In the genomic region with DNA sequence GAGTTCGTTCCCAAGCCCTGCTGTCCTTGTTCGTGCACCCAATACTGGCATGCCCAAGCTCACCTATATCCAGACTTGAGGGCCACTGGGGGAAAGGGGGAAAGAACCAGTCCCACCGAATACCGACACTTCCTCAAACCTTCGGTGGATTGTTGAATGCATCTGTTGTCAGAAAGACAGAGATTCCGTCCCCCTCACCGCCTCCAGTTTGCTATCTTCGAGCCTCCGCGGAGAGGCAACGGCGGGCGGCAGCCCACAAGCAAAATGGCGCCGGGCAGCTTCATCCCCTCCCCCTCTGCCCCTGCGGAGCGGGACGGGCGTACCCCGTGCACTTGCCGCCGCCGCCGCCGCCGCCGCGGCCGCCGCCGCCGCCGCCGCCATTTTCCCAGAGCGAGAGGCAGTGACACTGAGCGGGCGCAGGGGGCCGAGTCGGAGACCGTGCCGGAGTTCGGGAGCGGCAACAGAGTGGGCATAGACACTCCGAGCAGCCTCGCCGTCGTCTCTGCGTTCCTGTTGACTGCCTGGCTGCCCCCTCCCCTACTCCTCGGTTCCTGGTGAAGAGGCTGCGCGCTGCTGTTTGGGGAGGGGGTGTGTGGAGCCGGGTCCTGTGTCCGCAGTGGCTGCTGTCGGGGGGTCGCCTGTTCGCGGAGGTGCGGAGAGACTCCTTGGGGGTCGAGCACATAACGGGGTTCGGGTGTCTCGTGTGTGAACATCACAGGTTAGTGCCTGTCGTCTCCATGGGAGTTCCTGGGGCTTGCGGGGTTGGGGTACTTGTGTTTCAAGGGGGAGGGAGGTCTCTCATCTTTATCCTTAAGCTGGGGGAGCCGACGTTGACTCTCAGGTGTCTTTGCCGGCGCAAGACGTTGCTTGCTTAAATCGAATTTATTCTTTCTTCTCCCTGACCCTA, we compare ENCODE assay signal across 1 cellular context.
A peak's percentile ranks its signal among the peaks of the same experiment; 100 is the strongest.
TF ChIP-seq lines count a peak whose summit lies in the region.

A gene with protein sequence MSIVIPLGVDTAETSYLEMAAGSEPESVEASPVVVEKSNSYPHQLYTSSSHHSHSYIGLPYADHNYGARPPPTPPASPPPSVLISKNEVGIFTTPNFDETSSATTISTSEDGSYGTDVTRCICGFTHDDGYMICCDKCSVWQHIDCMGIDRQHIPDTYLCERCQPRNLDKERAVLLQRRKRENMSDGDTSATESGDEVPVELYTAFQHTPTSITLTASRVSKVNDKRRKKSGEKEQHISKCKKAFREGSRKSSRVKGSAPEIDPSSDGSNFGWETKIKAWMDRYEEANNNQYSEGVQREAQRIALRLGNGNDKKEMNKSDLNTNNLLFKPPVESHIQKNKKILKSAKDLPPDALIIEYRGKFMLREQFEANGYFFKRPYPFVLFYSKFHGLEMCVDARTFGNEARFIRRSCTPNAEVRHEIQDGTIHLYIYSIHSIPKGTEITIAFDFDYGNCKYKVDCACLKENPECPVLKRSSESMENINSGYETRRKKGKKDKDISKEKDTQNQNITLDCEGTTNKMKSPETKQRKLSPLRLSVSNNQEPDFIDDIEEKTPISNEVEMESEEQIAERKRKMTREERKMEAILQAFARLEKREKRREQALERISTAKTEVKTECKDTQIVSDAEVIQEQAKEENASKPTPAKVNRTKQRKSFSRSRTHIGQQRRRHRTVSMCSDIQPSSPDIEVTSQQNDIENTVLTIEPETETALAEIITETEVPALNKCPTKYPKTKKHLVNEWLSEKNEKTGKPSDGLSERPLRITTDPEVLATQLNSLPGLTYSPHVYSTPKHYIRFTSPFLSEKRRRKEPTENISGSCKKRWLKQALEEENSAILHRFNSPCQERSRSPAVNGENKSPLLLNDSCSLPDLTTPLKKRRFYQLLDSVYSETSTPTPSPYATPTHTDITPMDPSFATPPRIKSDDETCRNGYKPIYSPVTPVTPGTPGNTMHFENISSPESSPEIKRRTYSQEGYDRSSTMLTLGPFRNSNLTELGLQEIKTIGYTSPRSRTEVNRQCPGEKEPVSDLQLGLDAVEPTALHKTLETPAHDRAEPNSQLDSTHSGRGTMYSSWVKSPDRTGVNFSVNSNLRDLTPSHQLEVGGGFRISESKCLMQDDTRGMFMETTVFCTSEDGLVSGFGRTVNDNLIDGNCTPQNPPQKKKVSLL (N-terminal part only) (plus strand): TSS at position 388 of the 907 bp plus-strand sequence. CDS start 26,748 bp downstream, outside the sequence.

TF ChIP-seq in HepG2, 621 proteins besides CTCF, POLR2A, EP300 and RAD21 (continued from another document and continues in another):
- TF ChIP-seq, protein P1, sequence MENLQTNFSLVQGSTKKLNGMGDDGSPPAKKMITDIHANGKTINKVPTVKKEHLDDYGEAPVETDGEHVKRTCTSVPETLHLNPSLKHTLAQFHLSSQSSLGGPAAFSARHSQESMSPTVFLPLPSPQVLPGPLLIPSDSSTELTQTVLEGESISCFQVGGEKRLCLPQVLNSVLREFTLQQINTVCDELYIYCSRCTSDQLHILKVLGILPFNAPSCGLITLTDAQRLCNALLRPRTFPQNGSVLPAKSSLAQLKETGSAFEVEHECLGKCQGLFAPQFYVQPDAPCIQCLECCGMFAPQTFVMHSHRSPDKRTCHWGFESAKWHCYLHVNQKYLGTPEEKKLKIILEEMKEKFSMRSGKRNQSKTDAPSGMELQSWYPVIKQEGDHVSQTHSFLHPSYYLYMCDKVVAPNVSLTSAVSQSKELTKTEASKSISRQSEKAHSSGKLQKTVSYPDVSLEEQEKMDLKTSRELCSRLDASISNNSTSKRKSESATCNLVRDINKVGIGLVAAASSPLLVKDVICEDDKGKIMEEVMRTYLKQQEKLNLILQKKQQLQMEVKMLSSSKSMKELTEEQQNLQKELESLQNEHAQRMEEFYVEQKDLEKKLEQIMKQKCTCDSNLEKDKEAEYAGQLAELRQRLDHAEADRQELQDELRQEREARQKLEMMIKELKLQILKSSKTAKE (CRISPR knock-in tag; IDR thresholded peaks at IDR 0.05; ENCODE audit: borderline replicate concordance), result no peak
- TF ChIP-seq ZNF788 (CRISPR knock-in tag; IDR thresholded peaks at IDR 0.05; ENCODE audit: borderline replicate concordance) (0 out of 2 replicates have a peak, but pooled peaks have one; percentile 9), ZFY (CRISPR knock-in tag; IDR thresholded peaks at IDR 0.05) (peak; percentile 78), ARNTL (CRISPR knock-in tag; IDR thresholded peaks at IDR 0.05) (no peak), ZNF510 (CRISPR knock-in tag; IDR thresholded peaks at IDR 0.05; ENCODE audit: low read depth) (peak; percentile 45; the same call in 1 of the 2 replicates), RBFOX2 (IDR thresholded peaks at IDR 0.05; ENCODE audit: low read depth, low read length) (peak; percentile 88), HDAC1 (CRISPR knock-in tag; IDR thresholded peaks at IDR 0.05) (peak; percentile 59; the same call in 1 of the 2 replicates), SRSF9 (IDR thresholded peaks at IDR 0.05; ENCODE audit: borderline replicate concordance, insufficient read depth, low read depth, low read length, poor library complexity, severe bottlenecking) (no peak), NAIF1 (CRISPR knock-in tag; IDR thresholded peaks at IDR 0.05; ENCODE audit: borderline replicate concordance) (0 out of 2 replicates have a peak, but pooled peaks have one; percentile 19), PCBP2 (optimal IDR thresholded peaks at IDR 0.05; ENCODE audit: low read depth, low read length, poor library complexity, severe bottlenecking) (no peak), ZNF33B (CRISPR knock-in tag; IDR thresholded peaks at IDR 0.05) (no peak), ZMYM2 (CRISPR knock-in tag; IDR thresholded peaks at IDR 0.05) (no peak), ZNF234 (CRISPR knock-in tag; conservative IDR thresholded peaks at IDR 0.05) (no peak; the same call in 1 of the 2 replicates), TEAD3 (CRISPR knock-in tag; optimal IDR thresholded peaks at IDR 0.05; ENCODE audit: borderline replicate concordance) (peak; percentile 15), ZNF552 (CRISPR knock-in tag; IDR thresholded peaks at IDR 0.05; ENCODE audit: borderline replicate concordance) (0 out of 2 replicates have a peak, but pooled peaks have one; percentile 60), CBX1 (IDR thresholded peaks at IDR 0.05; ENCODE audit: low read depth) (no peak), POLR2G (IDR thresholded peaks at IDR 0.05; ENCODE audit: low read depth, low read length) (no peak; the same call in 1 of the 2 replicates), KLF6 (CRISPR knock-in tag; IDR thresholded peaks at IDR 0.05) (no peak), GPN1 (CRISPR knock-in tag; IDR thresholded peaks at IDR 0.05; ENCODE audit: borderline replicate concordance) (no peak), ISL2 (CRISPR knock-in tag; IDR thresholded peaks at IDR 0.05) (peak; percentile 56), ZNF160 (CRISPR knock-in tag; IDR thresholded peaks at IDR 0.05) (0 out of 2 replicates have a peak, but pooled peaks have one; percentile 17), NRL (CRISPR knock-in tag; IDR thresholded peaks at IDR 0.05; ENCODE audit: borderline replicate concordance) (no peak), PAWR (CRISPR knock-in tag; IDR thresholded peaks at IDR 0.05; ENCODE audit: borderline replicate concordance) (0 out of 2 replicates have a peak, but pooled peaks have one; percentile 16)
- TF ChIP-seq, protein P2, sequence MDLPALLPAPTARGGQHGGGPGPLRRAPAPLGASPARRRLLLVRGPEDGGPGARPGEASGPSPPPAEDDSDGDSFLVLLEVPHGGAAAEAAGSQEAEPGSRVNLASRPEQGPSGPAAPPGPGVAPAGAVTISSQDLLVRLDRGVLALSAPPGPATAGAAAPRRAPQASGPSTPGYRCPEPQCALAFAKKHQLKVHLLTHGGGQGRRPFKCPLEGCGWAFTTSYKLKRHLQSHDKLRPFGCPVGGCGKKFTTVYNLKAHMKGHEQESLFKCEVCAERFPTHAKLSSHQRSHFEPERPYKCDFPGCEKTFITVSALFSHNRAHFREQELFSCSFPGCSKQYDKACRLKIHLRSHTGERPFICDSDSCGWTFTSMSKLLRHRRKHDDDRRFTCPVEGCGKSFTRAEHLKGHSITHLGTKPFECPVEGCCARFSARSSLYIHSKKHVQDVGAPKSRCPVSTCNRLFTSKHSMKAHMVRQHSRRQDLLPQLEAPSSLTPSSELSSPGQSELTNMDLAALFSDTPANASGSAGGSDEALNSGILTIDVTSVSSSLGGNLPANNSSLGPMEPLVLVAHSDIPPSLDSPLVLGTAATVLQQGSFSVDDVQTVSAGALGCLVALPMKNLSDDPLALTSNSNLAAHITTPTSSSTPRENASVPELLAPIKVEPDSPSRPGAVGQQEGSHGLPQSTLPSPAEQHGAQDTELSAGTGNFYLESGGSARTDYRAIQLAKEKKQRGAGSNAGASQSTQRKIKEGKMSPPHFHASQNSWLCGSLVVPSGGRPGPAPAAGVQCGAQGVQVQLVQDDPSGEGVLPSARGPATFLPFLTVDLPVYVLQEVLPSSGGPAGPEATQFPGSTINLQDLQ (CRISPR knock-in tag; IDR thresholded peaks at IDR 0.05), result peak; percentile 100
- TF ChIP-seq, protein P3, sequence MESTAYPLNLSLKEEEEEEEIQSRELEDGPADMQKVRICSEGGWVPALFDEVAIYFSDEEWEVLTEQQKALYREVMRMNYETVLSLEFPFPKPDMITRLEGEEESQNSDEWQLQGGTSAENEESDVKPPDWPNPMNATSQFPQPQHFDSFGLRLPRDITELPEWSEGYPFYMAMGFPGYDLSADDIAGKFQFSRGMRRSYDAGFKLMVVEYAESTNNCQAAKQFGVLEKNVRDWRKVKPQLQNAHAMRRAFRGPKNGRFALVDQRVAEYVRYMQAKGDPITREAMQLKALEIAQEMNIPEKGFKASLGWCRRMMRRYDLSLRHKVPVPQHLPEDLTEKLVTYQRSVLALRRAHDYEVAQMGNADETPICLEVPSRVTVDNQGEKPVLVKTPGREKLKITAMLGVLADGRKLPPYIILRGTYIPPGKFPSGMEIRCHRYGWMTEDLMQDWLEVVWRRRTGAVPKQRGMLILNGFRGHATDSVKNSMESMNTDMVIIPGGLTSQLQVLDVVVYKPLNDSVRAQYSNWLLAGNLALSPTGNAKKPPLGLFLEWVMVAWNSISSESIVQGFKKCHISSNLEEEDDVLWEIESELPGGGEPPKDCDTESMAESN (CRISPR knock-in tag; conservative IDR thresholded peaks at IDR 0.05), result peak; percentile 16; the same call in 1 of the 2 replicates
- TF ChIP-seq, protein P4, sequence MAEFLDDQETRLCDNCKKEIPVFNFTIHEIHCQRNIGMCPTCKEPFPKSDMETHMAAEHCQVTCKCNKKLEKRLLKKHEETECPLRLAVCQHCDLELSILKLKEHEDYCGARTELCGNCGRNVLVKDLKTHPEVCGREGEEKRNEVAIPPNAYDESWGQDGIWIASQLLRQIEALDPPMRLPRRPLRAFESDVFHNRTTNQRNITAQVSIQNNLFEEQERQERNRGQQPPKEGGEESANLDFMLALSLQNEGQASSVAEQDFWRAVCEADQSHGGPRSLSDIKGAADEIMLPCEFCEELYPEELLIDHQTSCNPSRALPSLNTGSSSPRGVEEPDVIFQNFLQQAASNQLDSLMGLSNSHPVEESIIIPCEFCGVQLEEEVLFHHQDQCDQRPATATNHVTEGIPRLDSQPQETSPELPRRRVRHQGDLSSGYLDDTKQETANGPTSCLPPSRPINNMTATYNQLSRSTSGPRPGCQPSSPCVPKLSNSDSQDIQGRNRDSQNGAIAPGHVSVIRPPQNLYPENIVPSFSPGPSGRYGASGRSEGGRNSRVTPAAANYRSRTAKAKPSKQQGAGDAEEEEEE (CRISPR knock-in tag; IDR thresholded peaks at IDR 0.05; ENCODE audit: borderline replicate concordance), result no peak
- TF ChIP-seq, protein P5, sequence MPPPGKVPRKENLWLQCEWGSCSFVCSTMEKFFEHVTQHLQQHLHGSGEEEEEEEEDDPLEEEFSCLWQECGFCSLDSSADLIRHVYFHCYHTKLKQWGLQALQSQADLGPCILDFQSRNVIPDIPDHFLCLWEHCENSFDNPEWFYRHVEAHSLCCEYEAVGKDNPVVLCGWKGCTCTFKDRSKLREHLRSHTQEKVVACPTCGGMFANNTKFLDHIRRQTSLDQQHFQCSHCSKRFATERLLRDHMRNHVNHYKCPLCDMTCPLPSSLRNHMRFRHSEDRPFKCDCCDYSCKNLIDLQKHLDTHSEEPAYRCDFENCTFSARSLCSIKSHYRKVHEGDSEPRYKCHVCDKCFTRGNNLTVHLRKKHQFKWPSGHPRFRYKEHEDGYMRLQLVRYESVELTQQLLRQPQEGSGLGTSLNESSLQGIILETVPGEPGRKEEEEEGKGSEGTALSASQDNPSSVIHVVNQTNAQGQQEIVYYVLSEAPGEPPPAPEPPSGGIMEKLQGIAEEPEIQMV (CRISPR knock-in tag; IDR thresholded peaks at IDR 0.05; ENCODE audit: low read depth), result peak; percentile 55; the same call in 1 of the 2 replicates
- TF ChIP-seq, protein P6, sequence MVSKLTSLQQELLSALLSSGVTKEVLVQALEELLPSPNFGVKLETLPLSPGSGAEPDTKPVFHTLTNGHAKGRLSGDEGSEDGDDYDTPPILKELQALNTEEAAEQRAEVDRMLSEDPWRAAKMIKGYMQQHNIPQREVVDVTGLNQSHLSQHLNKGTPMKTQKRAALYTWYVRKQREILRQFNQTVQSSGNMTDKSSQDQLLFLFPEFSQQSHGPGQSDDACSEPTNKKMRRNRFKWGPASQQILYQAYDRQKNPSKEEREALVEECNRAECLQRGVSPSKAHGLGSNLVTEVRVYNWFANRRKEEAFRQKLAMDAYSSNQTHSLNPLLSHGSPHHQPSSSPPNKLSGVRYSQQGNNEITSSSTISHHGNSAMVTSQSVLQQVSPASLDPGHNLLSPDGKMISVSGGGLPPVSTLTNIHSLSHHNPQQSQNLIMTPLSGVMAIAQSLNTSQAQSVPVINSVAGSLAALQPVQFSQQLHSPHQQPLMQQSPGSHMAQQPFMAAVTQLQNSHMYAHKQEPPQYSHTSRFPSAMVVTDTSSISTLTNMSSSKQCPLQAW (CRISPR knock-in tag; IDR thresholded peaks at IDR 0.05), result peak; percentile 40; the same call in 1 of the 2 replicates
- TF ChIP-seq, protein P7, sequence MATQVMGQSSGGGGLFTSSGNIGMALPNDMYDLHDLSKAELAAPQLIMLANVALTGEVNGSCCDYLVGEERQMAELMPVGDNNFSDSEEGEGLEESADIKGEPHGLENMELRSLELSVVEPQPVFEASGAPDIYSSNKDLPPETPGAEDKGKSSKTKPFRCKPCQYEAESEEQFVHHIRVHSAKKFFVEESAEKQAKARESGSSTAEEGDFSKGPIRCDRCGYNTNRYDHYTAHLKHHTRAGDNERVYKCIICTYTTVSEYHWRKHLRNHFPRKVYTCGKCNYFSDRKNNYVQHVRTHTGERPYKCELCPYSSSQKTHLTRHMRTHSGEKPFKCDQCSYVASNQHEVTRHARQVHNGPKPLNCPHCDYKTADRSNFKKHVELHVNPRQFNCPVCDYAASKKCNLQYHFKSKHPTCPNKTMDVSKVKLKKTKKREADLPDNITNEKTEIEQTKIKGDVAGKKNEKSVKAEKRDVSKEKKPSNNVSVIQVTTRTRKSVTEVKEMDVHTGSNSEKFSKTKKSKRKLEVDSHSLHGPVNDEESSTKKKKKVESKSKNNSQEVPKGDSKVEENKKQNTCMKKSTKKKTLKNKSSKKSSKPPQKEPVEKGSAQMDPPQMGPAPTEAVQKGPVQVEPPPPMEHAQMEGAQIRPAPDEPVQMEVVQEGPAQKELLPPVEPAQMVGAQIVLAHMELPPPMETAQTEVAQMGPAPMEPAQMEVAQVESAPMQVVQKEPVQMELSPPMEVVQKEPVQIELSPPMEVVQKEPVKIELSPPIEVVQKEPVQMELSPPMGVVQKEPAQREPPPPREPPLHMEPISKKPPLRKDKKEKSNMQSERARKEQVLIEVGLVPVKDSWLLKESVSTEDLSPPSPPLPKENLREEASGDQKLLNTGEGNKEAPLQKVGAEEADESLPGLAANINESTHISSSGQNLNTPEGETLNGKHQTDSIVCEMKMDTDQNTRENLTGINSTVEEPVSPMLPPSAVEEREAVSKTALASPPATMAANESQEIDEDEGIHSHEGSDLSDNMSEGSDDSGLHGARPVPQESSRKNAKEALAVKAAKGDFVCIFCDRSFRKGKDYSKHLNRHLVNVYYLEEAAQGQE (IDR thresholded peaks at IDR 0.05; ENCODE audit: borderline replicate concordance in 1 of 2, low read depth in 1 of 2, low read length in 2 of 2), result peak in 1 of 2 experiments; percentile 51; a peak in 1 of 4 replicates
